Comparison of ENCODE assay signal across 8 cellular contexts in the genomic region with DNA sequence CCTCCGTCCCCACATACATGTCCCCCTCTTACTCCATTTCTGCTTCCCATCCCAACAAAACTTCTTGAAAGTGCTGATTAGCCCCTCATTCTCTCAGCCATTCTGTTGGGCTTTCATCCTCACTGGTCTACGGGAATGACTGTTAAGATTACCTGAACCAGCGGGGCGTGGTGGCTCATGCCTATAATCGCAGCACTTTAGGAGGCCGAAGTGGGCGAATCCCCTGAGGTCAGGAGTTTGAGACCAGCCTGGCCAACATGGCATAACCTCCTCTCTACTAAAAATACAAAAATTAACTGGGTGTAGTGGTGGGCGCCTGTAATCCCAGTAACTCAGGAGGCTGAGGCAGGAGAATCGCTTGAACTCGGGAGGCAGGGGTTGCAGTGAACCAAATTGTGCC. TPM values are rescaled to one million over a fixed set of nuclear protein-coding genes. Genes with fewer than 3 reads are reported as not detected.
DNase-seq lines count a peak whose midpoint lies in the region; ATAC-seq and TF ChIP-seq lines count a peak whose summit lies in the region.
"Not testable (repeated sequence)": the region's sequence is repeated elsewhere in the genome, so short reads cannot be mapped to it uniquely, and the experiment has no call there.

No MANE protein-coding gene starts in this region.

- H3K27ac ChIP-seq in CD4-positive, alpha-beta T cell (ENCODE audit: low read depth, low read length); neural cell (ENCODE audit: low read length): not testable (repeated sequence)

- not testable (repeated sequence) for H3F3A ChIP-seq in neural cell (ENCODE audit: insufficient read depth, low read length, poor library complexity, severe bottlenecking)

- not testable (repeated sequence) for H3K36me3 ChIP-seq in neural cell (ENCODE audit: insufficient read depth, low read length)

- intact Hi-C loops in CD4-positive, alpha-beta T cell (cut with DNase I, micrococcal nuclease): loop anchor here (5.0 to 10.0 kb wide), 7 partner anchors 88 to 1188 kb away; a partner anchor contains a TSS

- H3K4me3 ChIP-seq in neural cell (ENCODE audit: low read length): peak overlapping the region; percentile 95

- not testable (repeated sequence) for H3K9me2 ChIP-seq in neural cell (ENCODE audit: insufficient read depth, low read length)

- not testable (repeated sequence) for H3K27me3 ChIP-seq in CD4-positive, alpha-beta T cell (ENCODE audit: control insufficient read depth, insufficient read depth, low read length); neural cell (ENCODE audit: insufficient read depth, low read depth, low read length)

- not testable (repeated sequence) for H3K4me2 ChIP-seq in neural cell (ENCODE audit: low read length)

- not testable (repeated sequence) for H2AFZ ChIP-seq in neural cell (ENCODE audit: low read depth, low read length)

- TF ChIP-seq RAD21 in neural cell (conservative IDR thresholded peaks at IDR 0.05): not testable (repeated sequence)

- POLR2A ChIA-PET in CD4-positive, alpha-beta T cell (lab: Charles Lee): not testable (repeated sequence)
- POLR2A ChIA-PET in T-cell (lab: Charles Lee): interaction anchor here in 1 of 2 donors (0.6 to 1.1 kb wide), 2 partner anchors 22 to 39 kb away, joined by 3 read pairs; no protein-coding TSS in a partner anchor

- not testable (repeated sequence) for TF ChIP-seq EP300 in neural cell (conservative IDR thresholded peaks at IDR 0.05; ENCODE audit: poor library complexity, severe bottlenecking)

- not testable (repeated sequence) for ATAC-seq in CD4-positive, alpha-beta T cell (ENCODE audit: poor library complexity); T-cell (replicated peaks in 1 of 4); activated CD8-positive, alpha-beta memory T cell treated with anti-CD3 and anti-CD28 coated beads, Interleukin-2, amount 10 ng/mL, durations not matched to agents 7 days and 5 days; activated naive CD8-positive, alpha-beta T cell treated with anti-CD3 and anti-CD28 coated beads, Interleukin-2, amount 50 U/mL, for 24 hours

- H3K36me3 Mint-ChIP-seq in CD4-positive, alpha-beta T cell (ENCODE audit: low read depth): peaks cover 21% of the 10 kb centered on the region
- H3K36me3 Mint-ChIP-seq in HFFc6 (ENCODE audit: low read depth) (peaks cover 15% of the 10 kb centered on the region), type B pancreatic cell (peaks cover 20% of the 10 kb centered on the region)
- not testable (repeated sequence) for H3K36me3 Mint-ChIP-seq in T-cell, immature natural killer cell
- peaks cover 18% of the 10 kb centered on the region for H3K36me3 Mint-ChIP-seq in activated CD8-positive, alpha-beta memory T cell treated with anti-CD3 and anti-CD28 coated beads, Interleukin-2, amount 10 ng/mL, durations not matched to agents 7 days and 5 days
- H3K36me3 Mint-ChIP-seq in activated naive CD8-positive, alpha-beta T cell treated with anti-CD3 and anti-CD28 coated beads, Interleukin-2, amount 50 U/mL, for 24 hours (ENCODE audit: low read depth): peaks cover 34% of the 10 kb centered on the region

- H3K9me3 Mint-ChIP-seq in CD4-positive, alpha-beta T cell; HFFc6; T-cell; activated CD8-positive, alpha-beta memory T cell treated with anti-CD3 and anti-CD28 coated beads, Interleukin-2, amount 10 ng/mL, durations not matched to agents 7 days and 5 days (ENCODE audit: low read depth); activated naive CD8-positive, alpha-beta T cell treated with anti-CD3 and anti-CD28 coated beads, Interleukin-2, amount 50 U/mL, for 24 hours; immature natural killer cell; type B pancreatic cell: not testable (repeated sequence)

- H3K9ac ChIP-seq in neural cell (ENCODE audit: low read length): not testable (repeated sequence)

- not testable (repeated sequence) for H3K27me3 Mint-ChIP-seq in CD4-positive, alpha-beta T cell; HFFc6 (ENCODE audit: insufficient read depth); T-cell; activated CD8-positive, alpha-beta memory T cell treated with anti-CD3 and anti-CD28 coated beads, Interleukin-2, amount 10 ng/mL, durations not matched to agents 7 days and 5 days; activated naive CD8-positive, alpha-beta T cell treated with anti-CD3 and anti-CD28 coated beads, Interleukin-2, amount 50 U/mL, for 24 hours; type B pancreatic cell
- H3K27me3 Mint-ChIP-seq in immature natural killer cell (ENCODE audit: low read depth in 3 of 3): peaks cover 14 to 23% (median 16%) of the 10 kb centered on the region in 3 donors

- H3K79me2 ChIP-seq in neural cell (replicated peaks; ENCODE audit: insufficient read depth, low read length): peaks cover 47% of the 10 kb centered on the region

- peak overlapping the region; percentile 88 for H3K27ac Mint-ChIP-seq in CD4-positive, alpha-beta T cell
- not testable (repeated sequence) for H3K27ac Mint-ChIP-seq in HFFc6; activated CD8-positive, alpha-beta memory T cell treated with anti-CD3 and anti-CD28 coated beads, Interleukin-2, amount 10 ng/mL, durations not matched to agents 7 days and 5 days
- H3K27ac Mint-ChIP-seq in T-cell: peak overlapping the region in 1 of 2 donors; percentile 68
- peak overlapping the region; percentile 68 for H3K27ac Mint-ChIP-seq in activated naive CD8-positive, alpha-beta T cell treated with anti-CD3 and anti-CD28 coated beads, Interleukin-2, amount 50 U/mL, for 24 hours
- peak overlapping the region; percentile 80 to 100 (median 100) for H3K27ac Mint-ChIP-seq in immature natural killer cell
- H3K27ac Mint-ChIP-seq in type B pancreatic cell: peak overlapping the region; percentile 36

- H3K4me1 Mint-ChIP-seq in CD4-positive, alpha-beta T cell (ENCODE audit: low read depth): peaks cover 57% of the 10 kb centered on the region
- H3K4me1 Mint-ChIP-seq in HFFc6 (ENCODE audit: low read depth) (peaks cover 52% of the 10 kb centered on the region), T-cell (peaks cover 52 to 57% (median 55%) of the 10 kb centered on the region in 3 donors), immature natural killer cell (peaks cover 46 to 62% of the 10 kb centered on the region in 2 donors), type B pancreatic cell (ENCODE audit: unreplicated experiment) (peaks cover 30% of the 10 kb centered on the region)
- H3K4me1 Mint-ChIP-seq in activated CD8-positive, alpha-beta memory T cell treated with anti-CD3 and anti-CD28 coated beads, Interleukin-2, amount 10 ng/mL, durations not matched to agents 7 days and 5 days: peaks cover 36% of the 10 kb centered on the region
- peaks cover 57% of the 10 kb centered on the region for H3K4me1 Mint-ChIP-seq in activated naive CD8-positive, alpha-beta T cell treated with anti-CD3 and anti-CD28 coated beads, Interleukin-2, amount 50 U/mL, for 24 hours

- H3K4me3 Mint-ChIP-seq in CD4-positive, alpha-beta T cell: peak overlapping the region; percentile 75
- H3K4me3 Mint-ChIP-seq in HFFc6 (peak overlapping the region; percentile 98), T-cell (peak overlapping the region; percentile 61 to 98 (median 93)), immature natural killer cell (peak overlapping the region; percentile 38 to 97 (median 77)), type B pancreatic cell (peak overlapping the region; percentile 73)
- H3K4me3 Mint-ChIP-seq in activated CD8-positive, alpha-beta memory T cell treated with anti-CD3 and anti-CD28 coated beads, Interleukin-2, amount 10 ng/mL, durations not matched to agents 7 days and 5 days: peak overlapping the region; percentile 60
- peak overlapping the region; percentile 100 for H3K4me3 Mint-ChIP-seq in activated naive CD8-positive, alpha-beta T cell treated with anti-CD3 and anti-CD28 coated beads, Interleukin-2, amount 50 U/mL, for 24 hours

- CTCF ChIA-PET in CD4-positive, alpha-beta T cell (lab: Charles Lee); activated CD8-positive, alpha-beta memory T cell treated with anti-CD3 and anti-CD28 coated beads, Interleukin-2, amount 10 ng/mL, durations not matched to agents 7 days and 5 days (lab: Charles Lee): not testable (repeated sequence)
- CTCF ChIA-PET in T-cell (lab: Charles Lee): interaction anchor here in 1 of 2 donors (0.5 kb wide), 1 partner anchor 16 kb away, joined by 5 read pairs; no protein-coding TSS in a partner anchor

- not testable (repeated sequence) for H4K20me1 ChIP-seq in neural cell (ENCODE audit: insufficient read depth)

- H3K9me3 ChIP-seq in CD4-positive, alpha-beta T cell (ENCODE audit: control insufficient read depth, low read length); neural cell (ENCODE audit: low read length): not testable (repeated sequence)

- not testable (repeated sequence) for TF ChIP-seq CTCF in CD4-positive, alpha-beta T cell (IDR thresholded peaks at IDR 0.05); HFFc6 (IDR thresholded peaks at IDR 0.05); neural cell (IDR thresholded peaks at IDR 0.05; ENCODE audit: poor library complexity, severe bottlenecking); type B pancreatic cell (conservative IDR thresholded peaks at IDR 0.05)

- DNase-seq in CD4-positive, alpha-beta T cell; HFFc6; T-cell; activated CD8-positive, alpha-beta memory T cell treated with anti-CD3 and anti-CD28 coated beads, Interleukin-2, amount 10 ng/mL, durations not matched to agents 7 days and 5 days; activated naive CD8-positive, alpha-beta T cell treated with anti-CD3 and anti-CD28 coated beads, Interleukin-2, amount 50 U/mL, for 24 hours; immature natural killer cell; type B pancreatic cell (ENCODE audit: extremely low spot score, unreplicated experiment): not testable (repeated sequence)

RNA-seq across cellular contexts. Expression of a gene that starts 2.0 kb away (rescaled TPM):
- total RNA-seq in CD4-positive, alpha-beta T cell: 10 to 100 TPM; 29.2 to 29.4 TPM
- 10 to 100 TPM; 29.8 to 37.6 (median 33.7) TPM for total RNA-seq in HFFc6 (2021; fragmentation: NEBNext Ultra II Directional; extraction: Animal tissue kit (Norgen Biotek cat#: 25700))
- 10 to 100 TPM; 29.9 to 33.7 (median 31.6) TPM for total RNA-seq in T-cell
- 10 to 100 TPM; 28.3 to 29.4 TPM for total RNA-seq in activated CD8-positive, alpha-beta memory T cell treated with anti-CD3 and anti-CD28 coated beads, Interleukin-2, amount 10 ng/mL, durations not matched to agents 7 days and 5 days
- polyA plus RNA-seq in immature natural killer cell: 10 to 100 TPM; 19.2 to 62.2 (median 23.2) TPM
- polyA plus RNA-seq in neural cell: 53.6 and 65.9 TPM in 2 replicates
- 102 and 104 TPM in 2 replicates for polyA minus RNA-seq in neural cell
- total RNA-seq in type B pancreatic cell (ENCODE audit: low replicate concordance): 28.6 and 29.0 TPM in 2 replicates

RNA-seq across cellular contexts. Expression of a gene that starts 41.1 kb away (rescaled TPM):
- total RNA-seq in CD4-positive, alpha-beta T cell: 10 to 100 TPM; 11.2 to 12.3 TPM
- total RNA-seq in HFFc6 (2021; fragmentation: NEBNext Ultra II Directional; extraction: Animal tissue kit (Norgen Biotek cat#: 25700)): 10 to 100 TPM; 40.5 to 47.4 (median 41.8) TPM
- total RNA-seq in T-cell: 10 to 100 TPM; 10.3 to 23.0 (median 18.5) TPM
- total RNA-seq in activated CD8-positive, alpha-beta memory T cell treated with anti-CD3 and anti-CD28 coated beads, Interleukin-2, amount 10 ng/mL, durations not matched to agents 7 days and 5 days: 10 to 100 TPM; 30.1 to 36.7 TPM
- polyA plus RNA-seq in immature natural killer cell: 10 to 100 TPM; 52.3 to 69.5 (median 55.5) TPM
- 20.9 and 23.4 TPM in 2 replicates for polyA plus RNA-seq in neural cell
- 11.0 and 13.9 TPM in 2 replicates for polyA minus RNA-seq in neural cell
- 35.1 and 35.5 TPM in 2 replicates for total RNA-seq in type B pancreatic cell (ENCODE audit: low replicate concordance)
